Comparison of ENCODE assay signal across 7 cellular contexts in the genomic region with DNA sequence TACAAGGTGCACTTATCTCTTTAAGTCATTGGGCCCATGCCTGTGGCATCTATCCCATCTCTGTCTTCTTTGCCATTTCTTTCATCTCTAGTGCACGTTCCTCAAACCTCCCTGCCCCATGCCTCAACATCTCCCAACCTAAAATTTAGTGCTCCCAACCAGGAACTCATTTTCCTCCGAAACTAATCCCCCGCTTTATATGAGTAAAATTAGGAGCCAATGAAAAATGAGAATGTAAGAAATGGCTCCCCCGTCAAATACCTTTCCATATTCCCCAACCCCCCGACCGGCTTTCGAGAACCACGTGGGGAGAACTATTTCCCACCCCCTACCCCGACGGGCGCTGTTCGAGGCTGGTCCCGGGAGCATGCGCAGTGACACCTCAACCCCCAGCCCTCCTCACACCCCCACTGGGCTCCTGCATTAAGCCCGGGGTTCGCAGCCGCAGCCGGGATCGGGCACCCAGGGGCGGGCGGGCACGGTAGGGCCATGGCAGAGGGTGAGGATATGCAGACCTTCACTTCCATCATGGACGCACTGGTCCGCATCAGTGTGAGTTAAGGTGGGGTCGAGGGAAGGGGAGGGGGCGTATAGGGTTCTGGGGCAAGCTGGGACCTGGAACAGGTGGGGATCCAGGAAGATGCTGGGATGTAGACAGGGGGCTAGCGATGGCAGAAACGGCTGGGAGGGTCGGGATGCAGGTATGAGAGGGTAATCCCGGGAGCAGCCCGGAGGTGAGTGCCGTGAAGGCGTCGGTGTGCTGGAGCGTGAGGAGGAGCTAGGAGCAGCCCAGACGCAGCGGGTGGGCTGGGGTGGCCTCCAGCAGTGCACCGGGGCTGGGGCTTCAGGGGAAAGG. TPM values are rescaled to one million over a fixed set of nuclear protein-coding genes. Genes with fewer than 3 reads are reported as not detected.
DNase-seq lines count a peak whose midpoint lies in the region; ATAC-seq and TF ChIP-seq lines count a peak whose summit lies in the region.

A gene with protein sequence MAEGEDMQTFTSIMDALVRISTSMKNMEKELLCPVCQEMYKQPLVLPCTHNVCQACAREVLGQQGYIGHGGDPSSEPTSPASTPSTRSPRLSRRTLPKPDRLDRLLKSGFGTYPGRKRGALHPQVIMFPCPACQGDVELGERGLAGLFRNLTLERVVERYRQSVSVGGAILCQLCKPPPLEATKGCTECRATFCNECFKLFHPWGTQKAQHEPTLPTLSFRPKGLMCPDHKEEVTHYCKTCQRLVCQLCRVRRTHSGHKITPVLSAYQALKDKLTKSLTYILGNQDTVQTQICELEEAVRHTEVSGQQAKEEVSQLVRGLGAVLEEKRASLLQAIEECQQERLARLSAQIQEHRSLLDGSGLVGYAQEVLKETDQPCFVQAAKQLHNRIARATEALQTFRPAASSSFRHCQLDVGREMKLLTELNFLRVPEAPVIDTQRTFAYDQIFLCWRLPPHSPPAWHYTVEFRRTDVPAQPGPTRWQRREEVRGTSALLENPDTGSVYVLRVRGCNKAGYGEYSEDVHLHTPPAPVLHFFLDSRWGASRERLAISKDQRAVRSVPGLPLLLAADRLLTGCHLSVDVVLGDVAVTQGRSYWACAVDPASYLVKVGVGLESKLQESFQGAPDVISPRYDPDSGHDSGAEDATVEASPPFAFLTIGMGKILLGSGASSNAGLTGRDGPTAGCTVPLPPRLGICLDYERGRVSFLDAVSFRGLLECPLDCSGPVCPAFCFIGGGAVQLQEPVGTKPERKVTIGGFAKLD (plus strand): TSS at position 372 of the 856 bp plus-strand sequence. CDS start 118 bp downstream, at position 490.

- H3K4me3 ChIP-seq in lung, result peak within 1 kb of the TSS; percentile 54

- H3K27me3 ChIP-seq in lung (ENCODE audit: control insufficient read depth, insufficient read depth), result no peaks in the 10 kb centered on the region

- peak; percentile 5 for ATAC-seq in GM21381 (IDR thresholded peaks at IDR 0.05; ENCODE audit: unreplicated experiment)
- ATAC-seq in lung (ENCODE audit: insufficient read depth, low FRiP score), result no peak

- peaks cover 0 to 14% of the 10 kb centered on the region in 2 donors for H3K36me3 ChIP-seq in lung (ENCODE audit: control insufficient read depth in 2 of 2, insufficient read depth in 2 of 2, low read length in 2 of 2)

- peaks cover 2 to 3% of the 10 kb centered on the region in 2 donors for H3K4me1 ChIP-seq in lung (ENCODE audit: control insufficient read depth in 2 of 2, insufficient read depth in 2 of 2, low read length in 2 of 2)

- WGBS in lung, 2 donors, result 1 to 3% methylated on average over 38 of the region's 38 CpGs

- peak within 1 kb of the TSS; percentile 80 to 90 for H3K27ac ChIP-seq in lung (ENCODE audit: low read depth in 1 of 2, low read length in 1 of 2)

- TF ChIP-seq CTCF in lung (IDR thresholded peaks at IDR 0.05; ENCODE audit: control extremely low read depth, extremely low read depth), result no peak

- H3K9me3 ChIP-seq in lung (ENCODE audit: control insufficient read depth in 2 of 2, insufficient read depth in 1 of 2, low read length in 1 of 2), result no peaks in the 10 kb centered on the region

- DNase-seq in NCI-H2107 (lab: John Stamatoyannopoulos, UW), result peak; percentile 67
- peak; percentile 44 to 69 for DNase-seq in activated CD4-positive, alpha-beta T cell treated with anti-CD3 and anti-CD28 coated beads, Interleukin-2, amount 50 U/mL, for 24 hours (ENCODE audit: low read depth in 1 of 2, low spot score in 1 of 2)
- DNase-seq in dermis blood vessel endothelial cell, result peak; percentile 58
- DNase-seq in lung (ENCODE audit: low spot score), result no peak
- peak; percentile 48 to 64 for DNase-seq in stimulated activated CD8-positive, alpha-beta memory T cell treated with anti-CD3 and anti-CD28 coated beads, Interleukin-15, amount 100 ng/mL, for 4 hours (ENCODE audit: low read depth in 2 of 2)
- DNase-seq in T1000 (lab: John Stamatoyannopoulos, UW), result no peak

RNA-seq across cellular contexts. Expression of the gene that starts here (rescaled TPM):
- total RNA-seq in dermis blood vessel endothelial cell (4.1 and 4.7 TPM in 2 replicates), lung (under 1 TPM; 0.60 to 0.71 TPM)
- under 1 TPM; 0.26 to 0.31 TPM for polyA plus RNA-seq in lung

Comparison
In these comparisons a context has a peak if more than half of its experiments do, and no peak if none do; other contexts are left out.
1. DNase-seq: peak in NCI-H2107 (single experiment), activated CD4-positive, alpha-beta T cell treated with anti-CD3 and anti-CD28 coated beads, Interleukin-2, amount 50 U/mL, for 24 hours (2 of 2), dermis blood vessel endothelial cell (single experiment) and stimulated activated CD8-positive, alpha-beta memory T cell treated with anti-CD3 and anti-CD28 coated beads, Interleukin-15, amount 100 ng/mL, for 4 hours (2 of 2); none in lung (single experiment) and T1000 (single experiment).